ENCODE assay signal across 16 cellular contexts in the genomic region with DNA sequence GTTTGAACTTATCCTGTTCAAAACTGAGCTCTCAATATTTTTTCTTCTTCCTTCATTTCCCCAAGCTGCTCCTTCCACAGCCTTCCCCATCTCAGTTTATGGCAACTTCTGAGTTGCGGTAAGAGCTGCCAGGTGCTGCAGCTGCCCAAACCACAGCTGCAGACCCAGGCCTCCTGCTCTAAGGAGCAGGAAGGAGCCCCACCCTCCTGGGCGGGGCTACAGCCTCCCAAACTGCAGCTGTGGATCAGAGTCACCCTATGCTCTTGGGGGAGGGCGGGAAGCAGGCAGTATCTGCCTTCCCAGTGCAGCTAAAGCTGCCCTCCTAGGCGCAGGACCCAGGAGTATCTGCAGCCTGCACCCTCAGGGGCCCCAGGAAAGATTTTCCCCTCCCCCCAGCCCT. TPM values are rescaled to one million over a fixed set of nuclear protein-coding genes. Genes with fewer than 3 reads are reported as not detected.
"Had no signal": no experiment of that assay in that cellular context is flagged by ENCODE, and none has a peak within 500 bp of the region (broad histone marks: within the 10 kb centered on the region; RNA-seq: fewer than 3 reads in every experiment).

No MANE protein-coding gene starts in this region.

- DNase-seq: activated CD4-positive, alpha-beta memory T cell treated with anti-CD3 and anti-CD28 coated beads for 36 hours; activated gamma-delta T cell; activated T-cell treated with anti-CD3 and anti-CD28 coated beads, Interleukin-2, amount 50 U/mL, for 48 hours; amygdala; brain microvascular endothelial cell; effector memory CD4-positive, alpha-beta T cell; hypothalamus; lower lobe of right lung; midbrain; naive B cell; pancreas; retina; stimulated activated CD4-positive, alpha-beta T cell treated with anti-CD3 and anti-CD28 coated beads, Interleukin-15, amount 100 ng/mL, for 24 hours; stimulated activated CD4-positive, alpha-beta T cell treated with anti-CD3 and anti-CD28 coated beads, Interleukin-4, amount 100 ng/mL, for 4 hours had no signal

- H3K27ac ChIP-seq: brain microvascular endothelial cell, lower lobe of right lung, pancreas had no signal

- H3K9me3 ChIP-seq: pancreas had no signal

- H3K4me1 ChIP-seq: lower lobe of right lung, pancreas had no signal

- H3K36me3 ChIP-seq: brain microvascular endothelial cell, lower lobe of right lung, pancreas had no signal

- H3K27me3 ChIP-seq: brain microvascular endothelial cell, pancreas had no signal

- H3K4me3 ChIP-seq: lower lobe of right lung, pancreas had no signal

RNA-seq across cellular contexts. Expression of gene MAK, which starts 16.9 kb away (rescaled TPM):
- total RNA-seq: skeletal muscle tissue had no signal

RNA-seq across cellular contexts. Expression of gene GCM2, which starts 26.6 kb away (rescaled TPM):
- total RNA-seq: activated CD4-positive, alpha-beta memory T cell treated with anti-CD3 and anti-CD28 coated beads for 36 hours; epithelial cell of proximal tubule; lower lobe of right lung; pancreas; skeletal muscle tissue had no signal
